In genomic region chr14:63193236-63193635, GRCh38 we compare ENCODE assay signal across 1 cellular context.
TF ChIP-seq lines count a peak whose summit lies in the region.

No MANE protein-coding gene starts in this region.

TF ChIP-seq in WTC11, 78 proteins besides CTCF, POLR2A, EP300 and RAD21 (continued from another document):
- TF ChIP-seq PREB (CRISPR knock-in tag; IDR thresholded peaks at IDR 0.05; ENCODE audit: borderline replicate concordance), result no peak
- no peak for TF ChIP-seq SOX15 (CRISPR knock-in tag; IDR thresholded peaks at IDR 0.05)
